24 cellular contexts compared by ENCODE assay signal in the genomic region with DNA sequence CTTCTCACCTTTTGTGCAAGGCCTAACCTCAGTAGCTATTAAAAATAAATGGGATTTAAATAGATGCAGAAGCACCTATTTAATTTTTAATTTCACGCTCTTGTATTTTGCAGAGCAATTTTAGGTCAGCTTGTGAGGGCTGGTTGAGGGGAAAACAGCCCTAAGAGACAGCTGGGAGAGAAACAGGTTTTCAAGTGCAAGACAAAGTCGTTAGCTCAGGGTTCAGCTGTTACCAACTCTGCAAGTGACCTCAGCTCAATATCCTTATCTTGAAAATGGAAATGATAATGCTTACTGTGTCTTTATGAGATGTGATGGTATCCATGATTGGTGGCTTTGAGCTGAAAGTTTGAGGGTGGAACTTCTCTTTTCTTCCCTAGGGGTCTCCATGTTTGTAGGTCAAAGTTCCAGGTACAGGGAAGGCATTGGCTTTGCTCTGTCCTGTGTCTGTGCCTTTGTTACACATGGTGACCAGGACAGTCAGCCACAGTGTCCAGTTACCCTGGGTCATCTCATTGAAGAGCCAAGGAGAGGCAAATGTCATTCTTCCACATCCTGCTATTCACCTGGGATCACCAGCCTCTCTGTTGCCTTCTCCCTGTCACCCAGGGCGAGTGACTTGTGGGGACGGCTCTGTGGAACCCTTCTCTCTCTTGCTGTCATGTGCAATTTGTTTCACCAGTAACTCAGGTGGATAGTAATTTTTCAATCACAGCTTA.
DNase-seq lines count a peak whose midpoint lies in the region; ATAC-seq and TF ChIP-seq lines count a peak whose summit lies in the region.
"Had no signal": no experiment of that assay in that cellular context is flagged by ENCODE, and none has a peak within 500 bp of the region (broad histone marks: within the 10 kb centered on the region; RNA-seq: fewer than 3 reads in every experiment).

No MANE protein-coding gene starts in this region.

- H3K4ac ChIP-seq in mesenchymal stem cell (ENCODE audit: low read depth in 1 of 2, low read length in 2 of 2) (no peak overlapping the region), neuronal stem cell (ENCODE audit: low read length) (no peak overlapping the region)

- WGBS in mesenchymal stem cell = 79% methylated on average over 4 of the region's 4 CpGs
- WGBS in psoas muscle, 3 donors = 56 to 73% (median 61%) methylated on average over 4 of the region's 4 CpGs
- no CpG with 5 or more reads among the region's 4 CpGs for WGBS in neuronal stem cell (ENCODE audit: extremely low coverage in 2 of 2, insufficient read length in 2 of 2, insufficient replicate concordance in 1 of 2), 2 donors

- peak overlapping the region in 1 of 2 experiments; percentile 34 for H3K23ac ChIP-seq in mesenchymal stem cell (ENCODE audit: low read length in 2 of 2)
- no peak overlapping the region for H3K23ac ChIP-seq in neuronal stem cell (ENCODE audit: low read depth, low read length, poor library complexity)

- H3K4me1 ChIP-seq in left ventricle myocardium inferior (peaks cover 98% of the 10 kb centered on the region), RWPE2 (ENCODE audit: insufficient read depth, poor library complexity, severe bottlenecking) (peaks cover 54% of the 10 kb centered on the region), mesenchymal stem cell (ENCODE audit: control insufficient read depth, insufficient read depth, low read depth, low read length) (peaks cover 19% of the 10 kb centered on the region), psoas muscle (peaks cover 48% of the 10 kb centered on the region), neuronal stem cell (ENCODE audit: control insufficient read depth in 2 of 2, insufficient read depth in 1 of 2, low read depth in 1 of 2, low read length in 2 of 2) (peaks cover 16 to 20% of the 10 kb centered on the region in 2 donors)

- H3K79me1 ChIP-seq in mesenchymal stem cell (replicated peaks; ENCODE audit: low read length, poor library complexity, severe bottlenecking) = peaks cover 36% of the 10 kb centered on the region
- no peaks in the 10 kb centered on the region for H3K79me1 ChIP-seq in neuronal stem cell (ENCODE audit: low read depth, low read length)

- no peaks in the 10 kb centered on the region for H3K9me3 ChIP-seq in left ventricle myocardium inferior (replicated peaks)
- no peaks in the 10 kb centered on the region for H3K9me3 ChIP-seq in RWPE2 (ENCODE audit: severe bottlenecking)
- H3K9me3 ChIP-seq in mesenchymal stem cell (ENCODE audit: control insufficient read depth, low read length) = no peaks in the 10 kb centered on the region
- no peaks in the 10 kb centered on the region for H3K9me3 ChIP-seq in psoas muscle
- no peaks in the 10 kb centered on the region for H3K9me3 ChIP-seq in neuronal stem cell (replicated peaks in 1 of 2; ENCODE audit: control insufficient read depth in 2 of 2, insufficient read depth in 1 of 2, low read depth in 1 of 2, low read length in 2 of 2)
- H3K9me3 ChIP-seq: A549; BLaER1 treated with 17β-estradiol and CSF1 and Interleukin-3, amounts not matched to agents 10 nM and 100 nM had no signal

- intact Hi-C loops in left ventricle myocardium inferior (cut with micrococcal nuclease) = no loop called here
- intact Hi-C loops in left cardiac atrium (cut with DNase I) = no loop called here
- intact Hi-C loops in psoas muscle (cut with DNase I) = no loop called here

- ATAC-seq in left cardiac atrium = no peak
- ATAC-seq in RWPE2 (ENCODE audit: low read depth) = no peak
- peak; percentile 47 to 57 (median 54) for ATAC-seq in psoas muscle
- ATAC-seq: A549, HCT116, PC-3 had no signal

- H3K14ac ChIP-seq in mesenchymal stem cell (ENCODE audit: low read length in 2 of 2) = no peak overlapping the region
- no peak overlapping the region for H3K14ac ChIP-seq in neuronal stem cell (ENCODE audit: low read length)

- H2BK15ac ChIP-seq in mesenchymal stem cell (ENCODE audit: low read depth, poor library complexity, severe bottlenecking) (no peak overlapping the region), neuronal stem cell (ENCODE audit: low read length) (no peak overlapping the region)

- DNase-seq in left ventricle myocardium inferior (no peak), left cardiac atrium (no peak), RWPE2 (ENCODE audit: low spot score) (no peak), mesenchymal stem cell (no peak), psoas muscle (no peak), NCI-H187 treated with DMSO at 0.1 percent for 48 hours (lab: John Stamatoyannopoulos, UW) (no peak), neuronal stem cell (ENCODE audit: low spot score) (no peak), HK-2 (ENCODE audit: unreplicated experiment) (no peak)
- DNase-seq: AML-193; CD4-positive, alpha-beta T cell; COR-L47; DMS53; NCI-H1092; NCI-H1436; NCI-H187; NCI-H524; NCI-H748 treated with DMSO at 0.1 percent for 48 hours; NK-92 treated with Interleukin-12 subunit alpha and Interleukin-12 subunit beta, amount 100 ng/mL, for 24 hours; PC-3; SHP77 treated with DMSO at 0.1 percent for 48 hours had no signal

- H3K9ac ChIP-seq in mesenchymal stem cell (ENCODE audit: low read length) = no peak overlapping the region
- H3K9ac ChIP-seq in neuronal stem cell (ENCODE audit: low read depth, low read length, poor library complexity) = no peak overlapping the region
- H3K9ac ChIP-seq: BLaER1 treated with 17β-estradiol and CSF1 and Interleukin-3, amounts not matched to agents 10 nM and 100 nM had no signal

- no peak overlapping the region for H2AFZ ChIP-seq in mesenchymal stem cell (ENCODE audit: low read depth, low read length)
- no peak overlapping the region for H2AFZ ChIP-seq in neuronal stem cell (ENCODE audit: low read length)

- H3K27ac ChIP-seq in left ventricle myocardium inferior (replicated peaks) (peak overlapping the region; percentile 94), RWPE2 (ENCODE audit: poor library complexity, severe bottlenecking) (peak overlapping the region; percentile 97), mesenchymal stem cell (ENCODE audit: low read length, poor library complexity, severe bottlenecking) (no peak overlapping the region), psoas muscle (peak overlapping the region; percentile 61), neuronal stem cell (replicated peaks; ENCODE audit: low read length) (no peak overlapping the region)
- H3K27ac ChIP-seq: A549; BLaER1 treated with 17β-estradiol and CSF1 and Interleukin-3, amounts not matched to agents 10 nM and 100 nM; SK-N-MC had no signal

- H4K91ac ChIP-seq in mesenchymal stem cell (ENCODE audit: low read length) (no peak overlapping the region), neuronal stem cell (ENCODE audit: low read depth, low read length, poor library complexity) (no peak overlapping the region)

- H4K8ac ChIP-seq in mesenchymal stem cell (ENCODE audit: low read length) (no peak overlapping the region), neuronal stem cell (ENCODE audit: low read depth, low read length) (no peak overlapping the region)

- H2BK5ac ChIP-seq in mesenchymal stem cell (ENCODE audit: low read depth, low read length, poor library complexity, severe bottlenecking) (no peak overlapping the region), neuronal stem cell (ENCODE audit: low read length) (no peak overlapping the region)

- H3K18ac ChIP-seq in mesenchymal stem cell (ENCODE audit: low read depth in 1 of 2, low read length in 2 of 2) (no peak overlapping the region), neuronal stem cell (ENCODE audit: low read length) (no peak overlapping the region)

- H3K4me3 ChIP-seq in left ventricle myocardium inferior = no peak overlapping the region
- H3K4me3 ChIP-seq in RWPE2 (ENCODE audit: severe bottlenecking) = no peak overlapping the region
- H3K4me3 ChIP-seq in mesenchymal stem cell (ENCODE audit: insufficient read depth in 1 of 2, low read depth in 1 of 2, low read length in 2 of 2) = no peak overlapping the region
- no peak overlapping the region for H3K4me3 ChIP-seq in psoas muscle
- no peak overlapping the region for H3K4me3 ChIP-seq in neuronal stem cell (ENCODE audit: low read length in 2 of 2)
- H3K4me3 ChIP-seq: A549; BLaER1 treated with 17β-estradiol and CSF1 and Interleukin-3, amounts not matched to agents 10 nM and 100 nM; SK-N-MC had no signal

- no peaks in the 10 kb centered on the region for H3K27me3 ChIP-seq in left ventricle myocardium inferior (ENCODE audit: low read depth)
- H3K27me3 ChIP-seq in RWPE2 (ENCODE audit: insufficient read depth, poor library complexity, severe bottlenecking) = no peaks in the 10 kb centered on the region
- no peaks in the 10 kb centered on the region for H3K27me3 ChIP-seq in mesenchymal stem cell (ENCODE audit: control insufficient read depth in 1 of 2, insufficient read depth in 1 of 2, low read length in 2 of 2)
- H3K27me3 ChIP-seq in psoas muscle (ENCODE audit: insufficient read depth in 3 of 3, low read length in 2 of 3) = no peaks in the 10 kb centered on the region
- no peaks in the 10 kb centered on the region for H3K27me3 ChIP-seq in neuronal stem cell (ENCODE audit: control insufficient read depth in 3 of 3, insufficient read depth in 3 of 3, low read depth in 1 of 3, low read length in 3 of 3)
- H3K27me3 ChIP-seq: BLaER1 treated with 17β-estradiol and CSF1 and Interleukin-3, amounts not matched to agents 10 nM and 100 nM had no signal

- H2BK120ac ChIP-seq in mesenchymal stem cell (ENCODE audit: low read depth, low read length) (no peak overlapping the region), neuronal stem cell (ENCODE audit: low read depth, low read length) (no peak overlapping the region)

- H2AK5ac ChIP-seq in mesenchymal stem cell (ENCODE audit: low read length, severe bottlenecking) = no peak overlapping the region
- no peak overlapping the region for H2AK5ac ChIP-seq in neuronal stem cell (ENCODE audit: low read depth, low read length)

- H2BK12ac ChIP-seq in mesenchymal stem cell (ENCODE audit: low read length in 2 of 2) (peak overlapping the region; percentile 9 to 39), neuronal stem cell (ENCODE audit: low read length) (no peak overlapping the region)

- H3K36me3 ChIP-seq in left ventricle myocardium inferior = no peaks in the 10 kb centered on the region
- H3K36me3 ChIP-seq in RWPE2 (ENCODE audit: low read depth) = peaks cover 16% of the 10 kb centered on the region
- peaks cover 0 to 8% of the 10 kb centered on the region in 2 experiments for H3K36me3 ChIP-seq in mesenchymal stem cell (ENCODE audit: control insufficient read depth in 1 of 2, insufficient read depth in 2 of 2, low read depth in 1 of 2, low read length in 2 of 2)
- no peaks in the 10 kb centered on the region for H3K36me3 ChIP-seq in psoas muscle (ENCODE audit: insufficient read depth in 1 of 2, low read depth in 1 of 2)
- peaks cover 0 to 5% of the 10 kb centered on the region in 2 donors for H3K36me3 ChIP-seq in neuronal stem cell (replicated peaks in 1 of 2; ENCODE audit: control insufficient read depth in 2 of 2, insufficient read depth in 2 of 2, low read length in 2 of 2)

- H3K4me2 ChIP-seq in mesenchymal stem cell (ENCODE audit: low read length, poor library complexity, severe bottlenecking) (no peak overlapping the region), neuronal stem cell (ENCODE audit: insufficient read depth, low read length, poor library complexity, severe bottlenecking) (no peak overlapping the region)
- H3K4me2 ChIP-seq: A549 had no signal

- TF ChIP-seq CTCF in left ventricle myocardium inferior (IDR thresholded peaks at IDR 0.05; ENCODE audit: borderline replicate concordance) (no peak), RWPE2 (IDR thresholded peaks at IDR 0.05; ENCODE audit: poor library complexity, severe bottlenecking) (no peak), psoas muscle (IDR thresholded peaks at IDR 0.05) (no peak)

Comparison
In these comparisons a context has a peak if more than half of its experiments do, and no peak if none do; other contexts are left out.
1. H3K27ac ChIP-seq: peak in left ventricle myocardium inferior (single experiment), RWPE2 (single experiment) and psoas muscle (single experiment); none in mesenchymal stem cell (single experiment) and neuronal stem cell (single experiment).
2. ATAC-seq: peak in psoas muscle (4 of 4); none in left cardiac atrium (0 of 2) and RWPE2 (single experiment).